Comparison of ENCODE assay signal across 11 cellular contexts in genomic region chr12:49133014-49133413, GRCh38. TPM values are rescaled to one million over a fixed set of nuclear protein-coding genes. Genes with fewer than 3 reads are reported as not detected.
A peak's percentile ranks its signal among the peaks of the same experiment; 100 is the strongest.
DNase-seq lines count a peak whose midpoint lies in the region; TF ChIP-seq lines count a peak whose summit lies in the region.
"Had no signal": no experiment of that assay in that cellular context is flagged by ENCODE, and none has a peak within 500 bp of the region (broad histone marks: within the 10 kb centered on the region; RNA-seq: fewer than 3 reads in every experiment).

No MANE protein-coding gene starts in this region.

- H3K79me2 ChIP-seq in DOHH2 (ENCODE audit: control insufficient read depth, low read length) = peaks cover 66% of the 10 kb centered on the region

- DNase-seq in neural crest cell (ENCODE audit: low read depth, low spot score) = no peak
- no peak for DNase-seq in prostate gland (ENCODE audit: low spot score)
- no peak for DNase-seq in HUDEP-2 (lab: John Stamatoyannopoulos, UW; ENCODE audit: unreplicated experiment in 76 of 76)
- no peak for DNase-seq in kidney glomerular epithelial cell (lab: John Stamatoyannopoulos, UW)
- no peak for DNase-seq in D341Med (ENCODE audit: low spot score)

- no peaks in the 10 kb centered on the region for H3K9me3 ChIP-seq in DOHH2 (ENCODE audit: control insufficient read depth, insufficient read depth, low read length)
- no peaks in the 10 kb centered on the region for H3K9me3 ChIP-seq in prostate gland

- TF ChIP-seq CTCF in DOHH2 (IDR thresholded peaks at IDR 0.05; ENCODE audit: low read depth, low read length, poor library complexity, severe bottlenecking) = no peak
- TF ChIP-seq CTCF in neural crest cell (conservative IDR thresholded peaks at IDR 0.05) = no peak
- TF ChIP-seq CTCF in prostate gland (IDR thresholded peaks at IDR 0.05) = no peak

- H3K36me3 ChIP-seq in DOHH2 (ENCODE audit: control insufficient read depth, low read length) (peaks cover 32% of the 10 kb centered on the region), prostate gland (no peaks in the 10 kb centered on the region)

- WGBS in prostate gland = 59% methylated on average over 5 of the region's 5 CpGs

- peaks cover 2% of the 10 kb centered on the region; the same call in 1 of the 2 replicates for H3K27me3 ChIP-seq in DOHH2 (ENCODE audit: control insufficient read depth, low read length)
- no peaks in the 10 kb centered on the region for H3K27me3 ChIP-seq in prostate gland (replicated peaks; ENCODE audit: insufficient read depth)
- H3K27me3 ChIP-seq: cardiac muscle cell, SJSA1 had no signal

- TF ChIP-seq POLR2A in prostate gland (IDR thresholded peaks at IDR 0.05) = no peak

- H3K27me3 Mint-ChIP-seq in IgD-negative memory B cell = no peaks in the 10 kb centered on the region
- H3K27me3 Mint-ChIP-seq in neural crest cell (ENCODE audit: low read depth) = peaks cover 14% of the 10 kb centered on the region

- H3K27ac ChIP-seq in DOHH2 (ENCODE audit: low read depth, low read length) = peak overlapping the region; percentile 81
- peak overlapping the region; percentile 88 for H3K27ac ChIP-seq in angular gyrus (ENCODE audit: low read depth, low read length)
- H3K27ac ChIP-seq in prostate gland = no peak overlapping the region
- H3K27ac ChIP-seq: SJSA1 had no signal

- peaks cover 48% of the 10 kb centered on the region for H3F3A ChIP-seq in DOHH2 (ENCODE audit: control insufficient read depth, insufficient read depth)

- H3K4me2 ChIP-seq in DOHH2 (ENCODE audit: low read length) = peak overlapping the region; percentile 66

- no peaks in the 10 kb centered on the region for H3K9me3 Mint-ChIP-seq in IgD-negative memory B cell
- no peaks in the 10 kb centered on the region for H3K9me3 Mint-ChIP-seq in neural crest cell

- H3K4me1 Mint-ChIP-seq in IgD-negative memory B cell (peaks cover 32 to 39% (median 32%) of the 10 kb centered on the region in 3 donors), neural crest cell (peaks cover 44% of the 10 kb centered on the region)

- peaks cover 27% of the 10 kb centered on the region for H3K4me1 ChIP-seq in DOHH2 (ENCODE audit: control insufficient read depth, low read length)
- H3K4me1 ChIP-seq in prostate gland (replicated peaks) = no peaks in the 10 kb centered on the region

- peak overlapping the region; percentile 6 to 98 (median 31) for H3K27ac Mint-ChIP-seq in IgD-negative memory B cell
- H3K27ac Mint-ChIP-seq in neural crest cell (ENCODE audit: unreplicated experiment) = no peak overlapping the region

- H3K36me3 Mint-ChIP-seq in IgD-negative memory B cell (peaks cover 3% of the 10 kb centered on the region), neural crest cell (ENCODE audit: low read depth) (peaks cover 26% of the 10 kb centered on the region)

- no peaks in the 10 kb centered on the region for H3K9me2 ChIP-seq in DOHH2 (replicated peaks; ENCODE audit: control insufficient read depth, low read length)

- H3K4me3 Mint-ChIP-seq in IgD-negative memory B cell (peak overlapping the region in 3 of 4 donors; percentile 51 to 85 (median 75)), neural crest cell (peak overlapping the region; percentile 86)

- intact Hi-C loops in prostate gland (cut with DNase I) = no loop called here

- H3K4me3 ChIP-seq in DOHH2 (ENCODE audit: low read length) = peak overlapping the region; percentile 73
- no peak overlapping the region for H3K4me3 ChIP-seq in prostate gland
- H3K4me3 ChIP-seq: lung, SJSA1 had no signal

- peaks cover 14% of the 10 kb centered on the region for H4K20me1 ChIP-seq in DOHH2 (ENCODE audit: control insufficient read depth, insufficient read depth, low read depth, low read length)

RNA-seq across cellular contexts. Expression of gene TUBA1B, which starts 1.8 kb away (rescaled TPM):
- 396 TPM for polyA plus RNA-seq in IgD-negative memory B cell
- 3,094 and 3,153 TPM in 2 replicates for total RNA-seq in neural crest cell
- total RNA-seq in prostate gland = 100 to 1,000 TPM; 292 to 922 TPM

RNA-seq across cellular contexts. Expression of gene LMBR1L, which starts 22.4 kb away (rescaled TPM):
- polyA plus RNA-seq in IgD-negative memory B cell = 37.3 TPM
- 101 TPM in 2 replicates for total RNA-seq in neural crest cell
- total RNA-seq in prostate gland = 100 to 1,000 TPM in 1 of 2 donors, 10 to 100 TPM in 1; 25.2 to 143 TPM

RNA-seq across cellular contexts. Expression of gene DHH, which starts 38.4 kb away (rescaled TPM):
- not detected for polyA plus RNA-seq in IgD-negative memory B cell
- 1.5 TPM in 2 replicates for total RNA-seq in neural crest cell
- total RNA-seq in prostate gland = 100 to 1,000 TPM in 1 of 2 donors, under 1 TPM in 1; 0.18 to 114 TPM
- total RNA-seq: SJSA1 had no signal
- polyA plus RNA-seq: cardiac muscle cell had no signal

RNA-seq across cellular contexts. Expression of gene TUBA1A, which starts 55.9 kb away (rescaled TPM):
- 286 TPM for polyA plus RNA-seq in IgD-negative memory B cell
- total RNA-seq in neural crest cell (1,729 and 1,742 TPM in 2 replicates), prostate gland (100 to 1,000 TPM in 1 of 2 donors, 10 to 100 TPM in 1; 81.6 to 253 TPM)

Comparison
In these comparisons a context has a peak if more than half of its experiments do, and no peak if none do; other contexts are left out.
1. H3K27ac ChIP-seq: peak in DOHH2 (single experiment) and angular gyrus (single experiment); none in prostate gland (0 of 2).